ENCODE assay signal across 20 cellular contexts in genomic region chr5:142640316-142641005, GRCh38. TPM values are rescaled to one million over a fixed set of nuclear protein-coding genes. Genes with fewer than 3 reads are reported as not detected.
"Had no signal": no experiment of that assay in that cellular context is flagged by ENCODE, and none has a peak within 500 bp of the region (broad histone marks: within the 10 kb centered on the region; RNA-seq: fewer than 3 reads in every experiment).

No MANE protein-coding gene starts in this region.

- H3K27ac Mint-ChIP-seq: activated CD4-positive, alpha-beta T cell treated with anti-CD3 and anti-CD28 coated beads for 36 hours; activated naive CD4-positive, alpha-beta T cell treated with anti-CD3 and anti-CD28 coated beads for 36 hours; activated T-cell treated with anti-CD3 and anti-CD28 coated beads, Interleukin-2, amount 50 U/mL, for 24 hours; natural killer cell treated with Interleukin-12 subunit alpha and Interleukin-12 subunit beta and Interleukin-15 and Interleukin-18, amount 100 ng/mL, for 72 hours; stimulated activated naive CD8-positive, alpha-beta T cell treated with anti-CD3 and anti-CD28 coated beads, Interleukin-15, amount 100 ng/mL, for 72 hours had no signal

- H3K9me3 ChIP-seq: lower lobe of right lung, neutrophil, suprapubic skin, vagina had no signal

- H3K27ac ChIP-seq: brain microvascular endothelial cell, foreskin keratinocyte, lower lobe of right lung, neutrophil, suprapubic skin, vagina had no signal

- H3K27me3 ChIP-seq: brain microvascular endothelial cell, foreskin keratinocyte, vagina had no signal

- DNase-seq: activated CD4-positive, alpha-beta T cell treated with anti-CD3 and anti-CD28 coated beads for 36 hours; activated CD4-positive, alpha-beta T cell treated with anti-CD3 and anti-CD28 coated beads, Interleukin-2, amount 50 U/mL, for 48 hours; activated naive CD4-positive, alpha-beta T cell treated with anti-CD3 and anti-CD28 coated beads for 36 hours; activated T-cell treated with anti-CD3 and anti-CD28 coated beads, Interleukin-2, amount 50 U/mL, for 24 hours; aorta; brain microvascular endothelial cell; central memory CD4-positive, alpha-beta T cell; foreskin keratinocyte; hippocampal formation; lower lobe of right lung; stimulated activated CD4-positive, alpha-beta T cell treated with anti-CD3 and anti-CD28 coated beads, Interleukin-4, amount 100 ng/mL, for 1 hour; stimulated activated naive CD8-positive, alpha-beta T cell treated with anti-CD3 and anti-CD28 coated beads, Interleukin-15, amount 100 ng/mL, for 72 hours; trophoblast cell had no signal

- H3K36me3 Mint-ChIP-seq: natural killer cell treated with Interleukin-12 subunit alpha and Interleukin-12 subunit beta and Interleukin-15 and Interleukin-18, amount 100 ng/mL, for 72 hours had no signal

- H3K4me3 Mint-ChIP-seq: activated CD4-positive, alpha-beta T cell treated with anti-CD3 and anti-CD28 coated beads for 36 hours; activated naive CD4-positive, alpha-beta T cell treated with anti-CD3 and anti-CD28 coated beads for 36 hours; activated T-cell treated with anti-CD3 and anti-CD28 coated beads, Interleukin-2, amount 50 U/mL, for 24 hours; natural killer cell treated with Interleukin-12 subunit alpha and Interleukin-12 subunit beta and Interleukin-15 and Interleukin-18, amount 100 ng/mL, for 72 hours; stimulated activated naive CD8-positive, alpha-beta T cell treated with anti-CD3 and anti-CD28 coated beads, Interleukin-15, amount 100 ng/mL, for 72 hours had no signal

- H3K36me3 ChIP-seq: brain microvascular endothelial cell, lower lobe of right lung, neutrophil, suprapubic skin, vagina had no signal

- H3K4me3 ChIP-seq: coronary artery, lower lobe of right lung, smooth muscle cell, suprapubic skin, vagina had no signal

- ATAC-seq: activated CD4-positive, alpha-beta T cell treated with anti-CD3 and anti-CD28 coated beads for 36 hours; foreskin keratinocyte; lower lobe of right lung; sciatic nerve; stimulated activated naive CD8-positive, alpha-beta T cell treated with anti-CD3 and anti-CD28 coated beads, Interleukin-15, amount 100 ng/mL, for 72 hours had no signal

- H3K4me1 Mint-ChIP-seq: stimulated activated naive CD8-positive, alpha-beta T cell treated with anti-CD3 and anti-CD28 coated beads, Interleukin-15, amount 100 ng/mL, for 72 hours had no signal

- H3K9me3 Mint-ChIP-seq: activated naive CD4-positive, alpha-beta T cell treated with anti-CD3 and anti-CD28 coated beads for 36 hours; activated T-cell treated with anti-CD3 and anti-CD28 coated beads, Interleukin-2, amount 50 U/mL, for 24 hours; natural killer cell treated with Interleukin-12 subunit alpha and Interleukin-12 subunit beta and Interleukin-15 and Interleukin-18, amount 100 ng/mL, for 72 hours; stimulated activated naive CD8-positive, alpha-beta T cell treated with anti-CD3 and anti-CD28 coated beads, Interleukin-15, amount 100 ng/mL, for 72 hours had no signal

RNA-seq across cellular contexts. Expression of gene FGF1, which starts 45.4 kb away (rescaled TPM):
- total RNA-seq: activated CD4-positive, alpha-beta T cell treated with anti-CD3 and anti-CD28 coated beads for 36 hours; activated naive CD4-positive, alpha-beta T cell treated with anti-CD3 and anti-CD28 coated beads for 36 hours; natural killer cell treated with Interleukin-12 subunit alpha and Interleukin-12 subunit beta and Interleukin-15 and Interleukin-18, amount 100 ng/mL, for 72 hours had no signal
